Comparison of ENCODE assay signal across 9 cellular contexts in the genomic region with DNA sequence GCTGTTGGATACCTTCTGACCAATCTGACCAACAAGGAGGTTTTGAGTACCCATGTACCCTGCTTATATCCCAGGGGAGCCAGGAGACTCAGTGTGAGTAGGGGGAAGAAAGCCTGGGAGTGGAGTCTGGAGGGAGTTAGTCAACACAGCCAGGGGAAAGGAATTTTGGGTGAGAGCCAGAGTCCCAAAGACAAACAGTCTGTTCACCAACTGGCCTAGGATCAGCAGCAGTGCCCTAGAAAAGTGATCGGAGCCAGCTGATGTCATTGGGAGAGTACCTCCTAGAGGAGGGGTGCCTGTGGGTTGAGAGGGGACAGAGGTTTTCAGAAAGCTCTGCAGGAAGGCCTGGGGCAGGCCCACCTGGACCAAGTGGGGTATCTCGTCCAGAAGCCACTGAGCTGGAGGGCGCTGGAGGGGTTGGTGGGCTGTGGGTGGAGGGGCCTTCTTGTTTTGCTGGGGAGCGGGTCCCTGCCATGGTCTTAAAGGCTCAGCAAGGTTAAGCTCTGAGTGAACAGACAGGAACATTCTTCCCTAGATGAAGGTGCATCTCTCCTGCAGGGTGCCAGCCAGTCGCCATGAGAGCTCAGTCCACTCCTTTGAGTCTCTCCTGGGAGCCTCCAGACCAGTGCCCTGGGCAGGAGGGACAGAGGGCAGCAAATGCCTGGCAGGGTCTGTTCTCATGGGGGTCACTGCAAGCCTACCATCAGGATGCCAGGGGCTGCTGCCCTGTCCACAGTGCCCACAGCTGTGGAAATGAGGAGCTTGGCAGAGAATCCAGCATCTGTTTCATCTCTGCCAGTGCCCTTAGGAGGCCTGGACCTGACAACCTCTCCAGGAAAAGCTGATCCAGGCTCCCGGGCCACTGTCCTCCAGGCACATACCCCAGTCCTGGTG.
DNase-seq lines count a peak whose midpoint lies in the region; ATAC-seq and TF ChIP-seq lines count a peak whose summit lies in the region.
"Had no signal": no experiment of that assay in that cellular context is flagged by ENCODE, and none has a peak within 500 bp of the region (broad histone marks: within the 10 kb centered on the region; RNA-seq: fewer than 3 reads in every experiment).

No MANE protein-coding gene starts in this region.

- H3K9me3 ChIP-seq in PC-9 (ENCODE audit: insufficient read depth, low read depth): no peaks in the 10 kb centered on the region
- H3K9me3 ChIP-seq in psoas muscle: peaks cover 3% of the 10 kb centered on the region
- H3K9me3 ChIP-seq: HAP-1 had no signal

- no peak overlapping the region for H3K4me3 Mint-ChIP-seq in Calu3 (ENCODE audit: low read depth, unreplicated experiment)

- H4K20me1 ChIP-seq in PC-9 (ENCODE audit: insufficient read depth): no peaks in the 10 kb centered on the region

- ATAC-seq in psoas muscle: peak; percentile 40 to 70 (median 53)
- no peak for ATAC-seq in HG03432 (IDR thresholded peaks at IDR 0.05; ENCODE audit: unreplicated experiment)
- no peak for ATAC-seq in omental fat pad (ENCODE audit: low FRiP score)

- 0 out of 2 replicates have a peak, but pooled peaks cover 5% of the 10 kb centered on the region for H3K79me2 ChIP-seq in PC-9 (ENCODE audit: low read depth)

- WGBS in psoas muscle, 3 donors: 64 to 73% (median 66%) methylated on average over 6 of the region's 6 CpGs

- CTCF ChIA-PET in Calu3 (lab: Charles Lee) (interaction anchor here (0.7 to 1.4 kb wide), 3 partner anchors 46 to 127 kb away, joined by 3 to 4 read pairs (median 3); no protein-coding TSS in a partner anchor), PC-9 (lab: Charles Lee) (no interaction called here)

- peaks cover 15% of the 10 kb centered on the region for H3K4me1 ChIP-seq in PC-9 (replicated peaks; ENCODE audit: insufficient read depth)
- H3K4me1 ChIP-seq in psoas muscle: no peaks in the 10 kb centered on the region
- H3K4me1 ChIP-seq: HAP-1 had no signal

- H3K27ac Mint-ChIP-seq in Calu3 (ENCODE audit: unreplicated experiment): no peak overlapping the region

- H3K27me3 Mint-ChIP-seq in Calu3 (ENCODE audit: unreplicated experiment): no peaks in the 10 kb centered on the region

- no peaks in the 10 kb centered on the region for H3K27me3 ChIP-seq in PC-9 (ENCODE audit: insufficient read depth, low read depth)
- no peaks in the 10 kb centered on the region for H3K27me3 ChIP-seq in psoas muscle (ENCODE audit: insufficient read depth in 3 of 3, low read length in 2 of 3)

- H3K36me3 ChIP-seq in PC-9 (ENCODE audit: low read depth): no peaks in the 10 kb centered on the region; the same call in 1 of the 2 replicates
- no peaks in the 10 kb centered on the region for H3K36me3 ChIP-seq in psoas muscle (ENCODE audit: insufficient read depth in 1 of 2, low read depth in 1 of 2)
- H3K36me3 ChIP-seq: HAP-1 had no signal

- peaks cover 3% of the 10 kb centered on the region for H3K36me3 Mint-ChIP-seq in Calu3 (ENCODE audit: insufficient read depth, unreplicated experiment)

- no peaks in the 10 kb centered on the region for H3K9me2 ChIP-seq in PC-9 (ENCODE audit: insufficient read depth)

- POLR2A ChIA-PET in PC-9 (lab: Charles Lee; ENCODE audit: unreplicated experiment): interaction anchor here (0.6 to 0.7 kb wide), 2 partner anchors 57 to 410 kb away, joined by 5 read pairs; no protein-coding TSS in a partner anchor

- DNase-seq in Calu3 (peak; percentile 34), PC-9 (peak; percentile 16 to 60), fibroblast of villous mesenchyme (ENCODE audit: low read depth) (peak; percentile 59), psoas muscle (peak in 1 of 2 donors; percentile 49), omental fat pad (ENCODE audit: low spot score) (no peak)
- DNase-seq in activated CD4-positive, CD25-positive, alpha-beta regulatory T cell (lab: John Stamatoyannopoulos, UW): no peak
- no peak for DNase-seq in activated naive CD4-positive, alpha-beta T cell treated with anti-CD3 and anti-CD28 coated beads, Interleukin-2, amount 50 U/mL, for 16 hours

- H3K4me3 ChIP-seq in PC-9 (no peak overlapping the region), fibroblast of villous mesenchyme (ENCODE audit: low read depth, low read length) (no peak overlapping the region), psoas muscle (no peak overlapping the region)
- H3K4me3 ChIP-seq: HAP-1 had no signal

- H3K4me2 ChIP-seq in PC-9: no peak overlapping the region

- H3K9me3 Mint-ChIP-seq in Calu3 (ENCODE audit: low read depth, unreplicated experiment): no peaks in the 10 kb centered on the region

- peaks cover 23% of the 10 kb centered on the region for H3K4me1 Mint-ChIP-seq in Calu3 (ENCODE audit: low read depth, unreplicated experiment)

- H3K27ac ChIP-seq in PC-9 (no peak overlapping the region), psoas muscle (no peak overlapping the region)

- no peak for TF ChIP-seq CTCF in Calu3 (IDR thresholded peaks at IDR 0.05; ENCODE audit: unreplicated experiment)
- no peak for TF ChIP-seq CTCF in PC-9 (conservative IDR thresholded peaks at IDR 0.05)
- no peak for TF ChIP-seq CTCF in fibroblast of villous mesenchyme (IDR thresholded peaks at IDR 0.05; ENCODE audit: insufficient read depth, low read depth, low read length)
- TF ChIP-seq CTCF in psoas muscle (IDR thresholded peaks at IDR 0.05): no peak
- TF ChIP-seq CTCF in omental fat pad (IDR thresholded peaks at IDR 0.05): no peak

- intact Hi-C loops in Calu3 (cut with micrococcal nuclease; ENCODE audit: unreplicated experiment) (no loop called here), PC-9 (cut with micrococcal nuclease; ENCODE audit: unreplicated experiment) (no loop called here), psoas muscle (cut with DNase I) (no loop called here)

- no peaks in the 10 kb centered on the region for H3F3A ChIP-seq in PC-9 (ENCODE audit: insufficient read depth, low read depth)

- no peak overlapping the region for H2AFZ ChIP-seq in PC-9

- no TSS peak for BruUV-seq in Calu3 (replicated peaks; lab: Mats Ljungman, UMichigan)
- BruUV-seq in PC-9 (replicated peaks; lab: Mats Ljungman, UMichigan): no TSS peak

Comparison
In these comparisons a context has a peak if more than half of its experiments do, and no peak if none do; other contexts are left out.
1. DNase-seq: peak in Calu3 (single experiment), PC-9 (2 of 2) and fibroblast of villous mesenchyme (single experiment); none in activated CD4-positive, CD25-positive, alpha-beta regulatory T cell (0 of 4), omental fat pad (single experiment) and activated naive CD4-positive, alpha-beta T cell treated with anti-CD3 and anti-CD28 coated beads, Interleukin-2, amount 50 U/mL, for 16 hours (single experiment).
2. ATAC-seq: peak in psoas muscle (4 of 4); none in HG03432 (single experiment) and omental fat pad (single experiment).